In the genomic region with DNA sequence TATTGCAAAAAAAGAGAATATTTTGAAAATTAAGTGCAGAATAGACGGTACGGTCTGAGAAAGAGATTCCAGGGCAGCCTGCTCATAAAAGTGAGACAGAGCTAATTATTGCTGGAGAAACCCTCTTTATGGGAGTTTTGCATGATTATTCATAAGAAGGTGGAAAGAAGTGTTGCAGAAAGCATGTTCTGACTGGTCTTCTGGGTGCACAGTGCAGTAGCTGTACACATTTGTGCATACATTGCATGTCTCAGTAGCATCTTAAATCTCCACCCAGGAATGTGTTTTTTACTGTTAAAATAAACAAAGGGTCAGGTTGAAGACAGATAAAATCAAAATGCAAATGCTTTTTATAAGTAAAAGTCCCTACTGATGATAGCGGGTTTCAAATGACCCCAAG, we compare ENCODE assay signal across 11 cellular contexts.
A peak's percentile ranks its signal among the peaks of the same experiment; 100 is the strongest.
DNase-seq lines count a peak whose midpoint lies in the region; ATAC-seq lines count a peak whose summit lies in the region.
"Had no signal": no experiment of that assay in that cellular context is flagged by ENCODE, and none has a peak within 500 bp of the region (broad histone marks: within the 10 kb centered on the region; RNA-seq: fewer than 3 reads in every experiment).

No MANE protein-coding gene starts in this region.

- POLR2A ChIA-PET in activated CD4-positive, alpha-beta memory T cell treated with anti-CD3 and anti-CD28 coated beads for 36 hours (lab: Charles Lee) = no interaction called here

- H3K4me1 Mint-ChIP-seq in activated CD4-positive, alpha-beta memory T cell treated with anti-CD3 and anti-CD28 coated beads for 36 hours (ENCODE audit: low read depth) = peaks cover 10% of the 10 kb centered on the region
- H3K4me1 Mint-ChIP-seq: WTC11 had no signal

- peaks cover 2% of the 10 kb centered on the region for H3K27me3 Mint-ChIP-seq in activated CD4-positive, alpha-beta memory T cell treated with anti-CD3 and anti-CD28 coated beads for 36 hours
- H3K27me3 Mint-ChIP-seq: CD4-positive, CD25-positive, alpha-beta regulatory T cell had no signal

- H3K36me3 Mint-ChIP-seq in activated CD4-positive, alpha-beta memory T cell treated with anti-CD3 and anti-CD28 coated beads for 36 hours = no peaks in the 10 kb centered on the region
- H3K36me3 Mint-ChIP-seq: CD4-positive, CD25-positive, alpha-beta regulatory T cell had no signal

- no peak overlapping the region for H3K4me3 Mint-ChIP-seq in activated CD4-positive, alpha-beta memory T cell treated with anti-CD3 and anti-CD28 coated beads for 36 hours
- H3K4me3 Mint-ChIP-seq: CD4-positive, CD25-positive, alpha-beta regulatory T cell; WTC11 had no signal

- peak; percentile 94 for ATAC-seq in GM18909 (IDR thresholded peaks at IDR 0.05; ENCODE audit: poor library complexity, unreplicated experiment)
- ATAC-seq in HG03039 (IDR thresholded peaks at IDR 0.05; ENCODE audit: unreplicated experiment) = peak; percentile 92
- ATAC-seq in GM18519 (IDR thresholded peaks at IDR 0.05; ENCODE audit: low FRiP score, unreplicated experiment) = no peak
- no peak for ATAC-seq in left cardiac atrium
- ATAC-seq: WTC11 had no signal

- H3K27ac Mint-ChIP-seq in activated CD4-positive, alpha-beta memory T cell treated with anti-CD3 and anti-CD28 coated beads for 36 hours = no peak overlapping the region
- H3K27ac Mint-ChIP-seq: CD4-positive, CD25-positive, alpha-beta regulatory T cell; WTC11 had no signal

- no peaks in the 10 kb centered on the region for H3K9me3 Mint-ChIP-seq in activated CD4-positive, alpha-beta memory T cell treated with anti-CD3 and anti-CD28 coated beads for 36 hours

- CTCF ChIA-PET in activated CD4-positive, alpha-beta memory T cell treated with anti-CD3 and anti-CD28 coated beads for 36 hours (lab: Charles Lee) = no interaction called here

- intact Hi-C loops in activated CD4-positive, alpha-beta memory T cell treated with anti-CD3 and anti-CD28 coated beads for 36 hours (cut with micrococcal nuclease) = loop anchor here (10.0 kb wide), 2 partner anchors 321 to 1821 kb away; no protein-coding TSS in a partner anchor
- intact Hi-C loops in left cardiac atrium (cut with DNase I) = no loop called here

- peak; percentile 19 for DNase-seq in EH (ENCODE audit: low read depth)
- peak; percentile 48 for DNase-seq in activated CD4-positive, alpha-beta memory T cell treated with anti-CD3 and anti-CD28 coated beads for 36 hours
- DNase-seq in left cardiac atrium = no peak
- no peak for DNase-seq in NCI-H510A (lab: John Stamatoyannopoulos, UW)
- DNase-seq in AG08395 (ENCODE audit: low spot score) = no peak
- DNase-seq: NCI-H1048 had no signal

Comparison
In these comparisons a context has a peak if more than half of its experiments do, and no peak if none do; other contexts are left out.
1. DNase-seq: peak in EH (single experiment) and activated CD4-positive, alpha-beta memory T cell treated with anti-CD3 and anti-CD28 coated beads for 36 hours (single experiment); none in left cardiac atrium (single experiment), NCI-H510A (single experiment) and AG08395 (single experiment).
2. ATAC-seq: peak in GM18909 (single experiment) and HG03039 (single experiment); none in GM18519 (single experiment) and left cardiac atrium (0 of 2).